ENCODE assay signal across 1 cellular context in genomic region chr3:98966862-98967554, GRCh38.
TF ChIP-seq lines count a peak whose summit lies in the region.

No MANE protein-coding gene starts in this region.

TF ChIP-seq in A549, 52 proteins besides CTCF, POLR2A, EP300 and RAD21 (continued from another document):
- TF ChIP-seq USF2 (IDR thresholded peaks at IDR 0.05) = no peak
- TF ChIP-seq EHMT2 (IDR thresholded peaks at IDR 0.05; ENCODE audit: low read depth) = no peak
- TF ChIP-seq JUN (IDR thresholded peaks at IDR 0.05) = peak; percentile 92 to 95
- TF ChIP-seq E2F6 (IDR thresholded peaks at IDR 0.05; ENCODE audit: borderline replicate concordance, low read depth) = peak; percentile 67; the same call in 1 of the 2 replicates
- TF ChIP-seq FOSB (CRISPR knock-in tag; IDR thresholded peaks at IDR 0.05) = peak; percentile 52; the same call in 1 of the 2 replicates
- TF ChIP-seq TFCP2L1 (CRISPR knock-in tag; IDR thresholded peaks at IDR 0.05) = no peak
TF ChIP-seq in A549: peak in this region for 9.
